In the genomic region with DNA sequence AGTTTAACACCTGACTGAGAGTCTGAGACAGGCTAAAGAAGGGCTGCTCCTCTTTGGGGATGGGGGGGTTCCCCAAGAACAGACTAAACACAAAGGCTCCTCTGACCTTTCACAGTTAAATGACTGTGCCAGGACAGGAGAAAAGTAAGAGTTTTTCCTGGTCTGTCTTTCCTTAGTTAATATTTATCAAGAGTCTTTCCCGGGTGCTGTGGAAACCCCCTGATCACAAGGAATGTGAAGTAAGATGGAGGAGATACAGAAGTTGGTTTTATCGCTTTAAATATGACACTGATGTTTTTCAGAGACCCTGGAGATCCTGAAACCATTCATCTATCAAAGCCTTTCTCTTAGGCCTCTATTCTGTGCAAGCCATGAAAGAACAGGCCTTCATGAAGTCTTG, we compare ENCODE assay signal across 31 cellular contexts.
A peak's percentile ranks its signal among the peaks of the same experiment; 100 is the strongest.
DNase-seq lines count a peak whose midpoint lies in the region; ATAC-seq, FAIRE-seq and TF ChIP-seq lines count a peak whose summit lies in the region.
"Had no signal": no experiment of that assay in that cellular context is flagged by ENCODE, and none has a peak within 500 bp of the region (broad histone marks: within the 10 kb centered on the region; RNA-seq: fewer than 3 reads in every experiment).

No MANE protein-coding gene starts in this region.

- H3K4me1 ChIP-seq in body of pancreas (peaks cover 13% of the 10 kb centered on the region), ovary (ENCODE audit: insufficient read depth) (no peaks in the 10 kb centered on the region)
- H3K4me1 ChIP-seq: right lobe of liver, spleen had no signal

- WGBS in body of pancreas, 2 donors, result 49 to 53% methylated on average over 2 of the region's 2 CpGs
- WGBS in ovary, 3 donors, result 49 to 80% (median 79%) methylated on average over 2 of the region's 2 CpGs

- intact Hi-C loops in body of pancreas (cut with DNase I) (no loop called here), ovary (cut with DNase I) (loop anchor here in 1 of 4 donors (10.0 kb wide), 1 partner anchor 168 kb away; no protein-coding TSS in a partner anchor)

- H3K4me3 ChIP-seq in body of pancreas (no peak overlapping the region), ovary (no peak overlapping the region)
- H3K4me3 ChIP-seq: HAP-1, right lobe of liver, SJSA1, spleen, thoracic aorta had no signal

- TF ChIP-seq CTCF in C4-2B (conservative IDR thresholded peaks at IDR 0.05) (no peak), body of pancreas (IDR thresholded peaks at IDR 0.05) (no peak), D721Med (IDR thresholded peaks at IDR 0.05; ENCODE audit: insufficient read depth, missing control alignments) (no peak), ovary (IDR thresholded peaks at IDR 0.05) (no peak)

- H3K36me3 ChIP-seq in body of pancreas (replicated peaks in 1 of 2; ENCODE audit: insufficient read depth in 1 of 2, low read depth in 2 of 2), result no peaks in the 10 kb centered on the region
- H3K36me3 ChIP-seq in ovary, result no peaks in the 10 kb centered on the region
- H3K36me3 ChIP-seq: HAP-1, right lobe of liver, SJSA1, spleen, thoracic aorta had no signal

- TF ChIP-seq POLR2A in body of pancreas (IDR thresholded peaks at IDR 0.05) (no peak), ovary (IDR thresholded peaks at IDR 0.05) (no peak)

- no peak for TF ChIP-seq EP300 in ovary (IDR thresholded peaks at IDR 0.05)

- FAIRE-seq in D721Med (lab: Jason Lieb, UNC), result no peak
- FAIRE-seq: astrocyte, frontal cortex had no signal

- DNase-seq in body of pancreas (no peak), kidney glomerular epithelial cell (lab: John Stamatoyannopoulos, UW) (peak; percentile 94), renal cortical epithelial cell (ENCODE audit: low read depth) (peak; percentile 95), DMS53 (lab: John Stamatoyannopoulos, UW) (no peak), D721Med (ENCODE audit: insufficient read length, low spot score) (no peak), ovary (no peak)
- DNase-seq: activated CD4-positive, alpha-beta T cell treated with anti-CD3 and anti-CD28 coated beads, Interleukin-2, amount 10 ng/mL, durations not matched to agents 24 days and 14 days; activated effector memory CD4-positive, alpha-beta T cell treated with anti-CD3 and anti-CD28 coated beads, Interleukin-2, amount 50 U/mL, for 16 hours; activated naive CD8-positive, alpha-beta T cell treated with anti-CD3 and anti-CD28 coated beads, Interleukin-2, amount 10 ng/mL, durations not matched to agents 7 days and 5 days; central memory CD4-positive, alpha-beta T cell; cortex of kidney; DMS79; GDM1; Kasumi-1; left colon; NCI-H1436 treated with DMSO at 0.1 percent for 48 hours; NCI-H774; right lobe of liver; spleen; stimulated activated CD4-positive, alpha-beta T cell treated with anti-CD3 and anti-CD28 coated beads, Interleukin-2, amount 100 ng/mL, for 24 hours; stimulated activated naive CD8-positive, alpha-beta T cell treated with anti-CD3 and anti-CD28 coated beads, Interleukin-15, Interleukin-2, amounts not matched to agents 100 U/mL and 50 U/mL, for 24 hours; T-helper 1 cell had no signal

- H3K9me3 ChIP-seq in body of pancreas (no peaks in the 10 kb centered on the region), ovary (no peaks in the 10 kb centered on the region)
- H3K9me3 ChIP-seq: HAP-1, right lobe of liver, SJSA1, spleen, thoracic aorta had no signal

- H3K27me3 ChIP-seq in body of pancreas (no peaks in the 10 kb centered on the region), ovary (no peaks in the 10 kb centered on the region)
- H3K27me3 ChIP-seq: right lobe of liver, SJSA1, spleen had no signal

- H3K27ac ChIP-seq in C4-2B (peak overlapping the region; percentile 55; the same call in 1 of the 2 replicates), body of pancreas (peak overlapping the region; percentile 8 to 65 (median 42)), ovary (no peak overlapping the region)
- H3K27ac ChIP-seq: right lobe of liver, RWPE1, SJSA1, spleen, thoracic aorta had no signal

- ATAC-seq in body of pancreas, result peak; percentile 20
- no peak for ATAC-seq in HG03159 (IDR thresholded peaks at IDR 0.05; ENCODE audit: unreplicated experiment)
- ATAC-seq: stimulated activated naive CD8-positive, alpha-beta T cell treated with anti-CD3 and anti-CD28 coated beads, Interleukin-15, Interleukin-2, amounts not matched to agents 100 U/mL and 50 U/mL, for 24 hours; WTC11 had no signal

Comparison
In these comparisons a context has a peak if more than half of its experiments do, and no peak if none do; other contexts are left out.
1. H3K27ac ChIP-seq: peak in C4-2B (single experiment) and body of pancreas (4 of 4); none in ovary (0 of 2).
2. DNase-seq: peak in kidney glomerular epithelial cell (single experiment) and renal cortical epithelial cell (single experiment); none in body of pancreas (0 of 4), DMS53 (single experiment), D721Med (single experiment) and ovary (0 of 5).